ENCODE assay signal across 17 cellular contexts in genomic region chr15:73385205-73385604, GRCh38. TPM values are rescaled to one million over a fixed set of nuclear protein-coding genes. Genes with fewer than 3 reads are reported as not detected.
DNase-seq lines count a peak whose midpoint lies in the region; ATAC-seq and TF ChIP-seq lines count a peak whose summit lies in the region.
"Had no signal": no experiment of that assay in that cellular context is flagged by ENCODE, and none has a peak within 500 bp of the region (broad histone marks: within the 10 kb centered on the region; RNA-seq: fewer than 3 reads in every experiment).

No MANE protein-coding gene starts in this region.

- peaks cover 27% of the 10 kb centered on the region for H3K4me1 ChIP-seq in left ventricle myocardium inferior
- no peaks in the 10 kb centered on the region for H3K4me1 ChIP-seq in HEK293 (ENCODE audit: control insufficient read depth, insufficient read depth, low read length)

- no peaks in the 10 kb centered on the region for H3K36me3 ChIP-seq in left ventricle myocardium inferior
- H3K36me3 ChIP-seq in HEK293 (ENCODE audit: control insufficient read depth in 2 of 2, insufficient read depth in 1 of 2, low read length in 2 of 2) = no peaks in the 10 kb centered on the region
- H3K36me3 ChIP-seq: BLaER1 treated with 17β-estradiol and CSF1 and Interleukin-3, amounts not matched to agents 10 nM and 100 nM had no signal

- intact Hi-C loops in cardiac septum (cut with DNase I) = no loop called here
- intact Hi-C loops in left ventricle myocardium inferior (cut with micrococcal nuclease) = no loop called here

- H3K27ac ChIP-seq in left ventricle myocardium inferior (replicated peaks) (no peak overlapping the region), HEK293 (ENCODE audit: extremely low read depth, low read depth, low read length) (no peak overlapping the region)
- H3K27ac ChIP-seq: HL-60 had no signal

- DNase-seq in cardiac septum (ENCODE audit: low spot score) = peak; percentile 36
- DNase-seq in left ventricle myocardium inferior = no peak
- peak; percentile 28 for DNase-seq in mesenteric fat pad (ENCODE audit: low spot score)
- DNase-seq in HK-2 (ENCODE audit: unreplicated experiment) = no peak
- DNase-seq: CD8-positive, alpha-beta memory T cell; COR-L47; IMR-90 had no signal

- ATAC-seq in HG03439 (IDR thresholded peaks at IDR 0.05; ENCODE audit: unreplicated experiment) (no peak), HG03097 (IDR thresholded peaks at IDR 0.05; ENCODE audit: low FRiP score, unreplicated experiment) (no peak)
- ATAC-seq: HCT116, K562 had no signal

- peaks cover 14% of the 10 kb centered on the region for H3K27me3 ChIP-seq in left ventricle myocardium inferior (ENCODE audit: low read depth)
- H3K27me3 ChIP-seq: BLaER1 treated with 17β-estradiol and CSF1 and Interleukin-3, amounts not matched to agents 10 nM and 100 nM had no signal

- peaks cover 13% of the 10 kb centered on the region for H3K9me3 ChIP-seq in left ventricle myocardium inferior (replicated peaks)
- H3K9me3 ChIP-seq in HEK293 (ENCODE audit: control insufficient read depth, insufficient read depth, low read depth, low read length) = no peaks in the 10 kb centered on the region

- POLR2A ChIA-PET in HEK293 (lab: Yijun Ruan, JAX) = no interaction called here

- TF ChIP-seq CTCF in left ventricle myocardium inferior (IDR thresholded peaks at IDR 0.05; ENCODE audit: borderline replicate concordance) (no peak), HEK293 (tag by site-specific recombination; IDR thresholded peaks at IDR 0.05) (no peak)

- H3K4me3 ChIP-seq in left ventricle myocardium inferior (no peak overlapping the region), HEK293 (ENCODE audit: low read depth, low read length) (no peak overlapping the region)
- H3K4me3 ChIP-seq: BLaER1 treated with 17β-estradiol and CSF1 and Interleukin-3, amounts not matched to agents 10 nM and 100 nM; K562 had no signal

- CTCF ChIA-PET in HEK293 (lab: Yijun Ruan, JAX) = interaction anchor here (1.1 kb wide), 1 partner anchor 251 kb away, joined by 3 read pairs; no protein-coding TSS in a partner anchor

TF ChIP-seq in HEK293, 187 proteins besides CTCF, POLR2A, EP300 and RAD21:
- no peak for TF ChIP-seq PRDM10 (tag by site-specific recombination; IDR thresholded peaks at IDR 0.05)
- peak; percentile 75 for TF ChIP-seq EGR2 (tag by site-specific recombination; IDR thresholded peaks at IDR 0.05; ENCODE audit: low read depth)
- TF ChIP-seq ZNF140 (tag by site-specific recombination; IDR thresholded peaks at IDR 0.05) = no peak
- no peak for TF ChIP-seq ZNF146 (tag by site-specific recombination; IDR thresholded peaks at IDR 0.05)
- no peak for TF ChIP-seq KLF16 (tag by site-specific recombination; IDR thresholded peaks at IDR 0.05)
- no peak for TF ChIP-seq ZNF121 (tag by site-specific recombination; IDR thresholded peaks at IDR 0.05)
- 0 out of 2 replicates have a peak, but pooled peaks have one; percentile 37 for TF ChIP-seq PRDM1 (tag by site-specific recombination; IDR thresholded peaks at IDR 0.05)
- TF ChIP-seq ZSCAN5A (tag by site-specific recombination; IDR thresholded peaks at IDR 0.05) = no peak
- TF ChIP-seq ZBTB26 (tag by site-specific recombination; optimal IDR thresholded peaks at IDR 0.05) = no peak
- TF ChIP-seq ZNF776 (tag by site-specific recombination; IDR thresholded peaks at IDR 0.05; ENCODE audit: borderline replicate concordance) = no peak
- no peak for TF ChIP-seq ZNF513 (tag by site-specific recombination; IDR thresholded peaks at IDR 0.05)

RNA-seq across cellular contexts. Expression of gene HCN4, which starts 16.4 kb away (rescaled TPM):
- total RNA-seq in cardiac septum (6.2 TPM), left ventricle myocardium inferior (21.9 TPM), mesenteric fat pad (not detected)
- total RNA-seq: B cell, HT1080, IMR-90, K562 had no signal

RNA-seq across cellular contexts. Expression of gene REC114, which starts 57.8 kb away (rescaled TPM):
- total RNA-seq in cardiac septum (not detected), left ventricle myocardium inferior (1.4 TPM), mesenteric fat pad (not detected)
- total RNA-seq: A172; B cell; CD8-positive, alpha-beta memory T cell; HT1080; IMR-90; K562 had no signal

Comparison
In these comparisons a context has a peak if more than half of its experiments do, and no peak if none do; other contexts are left out.
1. DNase-seq: peak in cardiac septum (single experiment) and mesenteric fat pad (single experiment); none in left ventricle myocardium inferior (single experiment) and HK-2 (single experiment).